ENCODE assay signal across 8 cellular contexts in genomic region chr9:14313378-14313940, GRCh38. TPM values are rescaled to one million over a fixed set of nuclear protein-coding genes. Genes with fewer than 3 reads are reported as not detected.
DNase-seq lines count a peak whose midpoint lies in the region; ATAC-seq and TF ChIP-seq lines count a peak whose summit lies in the region.

No MANE protein-coding gene starts in this region.

- H3K27me3 ChIP-seq in A673 (replicated peaks; ENCODE audit: insufficient read depth, low read depth, low read length, poor library complexity): no peaks in the 10 kb centered on the region
- no peaks in the 10 kb centered on the region for H3K27me3 ChIP-seq in HAP-1 (ENCODE audit: low read depth)
- H3K27me3 ChIP-seq in neuronal stem cell (ENCODE audit: control insufficient read depth in 3 of 3, insufficient read depth in 3 of 3, low read depth in 1 of 3, low read length in 3 of 3): peaks cover 12 to 52% (median 50%) of the 10 kb centered on the region in 3 experiments

- H3K4me2 ChIP-seq in neuronal stem cell (ENCODE audit: insufficient read depth, low read length, poor library complexity, severe bottlenecking): peak overlapping the region; percentile 86

- WGBS in neuronal stem cell (ENCODE audit: extremely low coverage in 2 of 2, insufficient read length in 2 of 2, insufficient replicate concordance in 1 of 2), 2 donors: no CpG with 5 or more reads among the region's 33 CpGs

- POLR2A ChIA-PET in A673 (lab: Charles Lee; ENCODE audit: low non-redundant PET): no interaction called here
- POLR2A ChIA-PET in activated CD8-positive, alpha-beta T cell treated with anti-CD3 and anti-CD28 coated beads, Interleukin-2, amount 10 ng/mL, durations not matched to agents 7 days and 5 days (lab: Charles Lee): no interaction called here

- peak overlapping the region; percentile 79 for H2AFZ ChIP-seq in neuronal stem cell (ENCODE audit: low read length)

- H3K14ac ChIP-seq in neuronal stem cell (ENCODE audit: low read length): peak overlapping the region; percentile 17

- intact Hi-C loops in A673 (cut with micrococcal nuclease; ENCODE audit: unreplicated experiment): no loop called here

- BruUV-seq in A673 (replicated peaks; lab: Mats Ljungman, UMichigan): TSS peak; percentile 37

- H4K91ac ChIP-seq in neuronal stem cell (ENCODE audit: low read depth, low read length, poor library complexity): no peak overlapping the region

- H3K9me3 ChIP-seq in A673 (ENCODE audit: low read depth, low read length, poor library complexity, severe bottlenecking) (no peaks in the 10 kb centered on the region), HAP-1 (no peaks in the 10 kb centered on the region), neuronal stem cell (replicated peaks in 1 of 2; ENCODE audit: control insufficient read depth in 2 of 2, insufficient read depth in 1 of 2, low read depth in 1 of 2, low read length in 2 of 2) (no peaks in the 10 kb centered on the region)

- H2BK15ac ChIP-seq in neuronal stem cell (ENCODE audit: low read length): no peak overlapping the region

- H3K4me3 ChIP-seq in A673 (ENCODE audit: low read depth, low read length, poor library complexity, severe bottlenecking) (peak overlapping the region; percentile 79), HAP-1 (peak overlapping the region; percentile 60), neuronal stem cell (ENCODE audit: low read length in 2 of 2) (peak overlapping the region in 1 of 2 donors; percentile 54)

- peak overlapping the region; percentile 41 for H3K27ac Mint-ChIP-seq in activated CD8-positive, alpha-beta T cell treated with anti-CD3 and anti-CD28 coated beads, Interleukin-2, amount 10 ng/mL, durations not matched to agents 7 days and 5 days

- no peaks in the 10 kb centered on the region for H3K36me3 ChIP-seq in A673 (ENCODE audit: insufficient read depth, low read length, poor library complexity, severe bottlenecking)
- H3K36me3 ChIP-seq in HAP-1 (replicated peaks): no peaks in the 10 kb centered on the region
- no peaks in the 10 kb centered on the region for H3K36me3 ChIP-seq in neuronal stem cell (replicated peaks in 1 of 2; ENCODE audit: control insufficient read depth in 2 of 2, insufficient read depth in 2 of 2, low read length in 2 of 2)

- H3K27me3 Mint-ChIP-seq in activated CD8-positive, alpha-beta T cell treated with anti-CD3 and anti-CD28 coated beads, Interleukin-2, amount 10 ng/mL, durations not matched to agents 7 days and 5 days (ENCODE audit: low read depth): peaks cover 52% of the 10 kb centered on the region

- no peaks in the 10 kb centered on the region for H3K79me1 ChIP-seq in neuronal stem cell (ENCODE audit: low read depth, low read length)

- peaks cover 16% of the 10 kb centered on the region for H3K4me1 Mint-ChIP-seq in activated CD8-positive, alpha-beta T cell treated with anti-CD3 and anti-CD28 coated beads, Interleukin-2, amount 10 ng/mL, durations not matched to agents 7 days and 5 days (ENCODE audit: low read depth)

- no peak overlapping the region for H2AK5ac ChIP-seq in neuronal stem cell (ENCODE audit: low read depth, low read length)

- no peaks in the 10 kb centered on the region for H3K9me3 Mint-ChIP-seq in activated CD8-positive, alpha-beta T cell treated with anti-CD3 and anti-CD28 coated beads, Interleukin-2, amount 10 ng/mL, durations not matched to agents 7 days and 5 days (ENCODE audit: insufficient read depth)

- peaks cover 9% of the 10 kb centered on the region for H3K36me3 Mint-ChIP-seq in activated CD8-positive, alpha-beta T cell treated with anti-CD3 and anti-CD28 coated beads, Interleukin-2, amount 10 ng/mL, durations not matched to agents 7 days and 5 days (ENCODE audit: low read depth)

- H3K18ac ChIP-seq in neuronal stem cell (ENCODE audit: low read length): no peak overlapping the region

- H2BK5ac ChIP-seq in neuronal stem cell (ENCODE audit: low read length): no peak overlapping the region

- H2BK120ac ChIP-seq in neuronal stem cell (ENCODE audit: low read depth, low read length): no peak overlapping the region

- peaks cover 29% of the 10 kb centered on the region for H3K4me1 ChIP-seq in A673 (ENCODE audit: insufficient read depth, low read length, poor library complexity, severe bottlenecking)
- peaks cover 44% of the 10 kb centered on the region for H3K4me1 ChIP-seq in HAP-1
- peaks cover 2 to 18% of the 10 kb centered on the region in 2 donors for H3K4me1 ChIP-seq in neuronal stem cell (ENCODE audit: control insufficient read depth in 2 of 2, insufficient read depth in 1 of 2, low read depth in 1 of 2, low read length in 2 of 2)

- no peak for ATAC-seq in activated CD8-positive, alpha-beta T cell treated with anti-CD3 and anti-CD28 coated beads, Interleukin-2, amount 10 ng/mL, durations not matched to agents 7 days and 5 days
- ATAC-seq in GM19455 (IDR thresholded peaks at IDR 0.05; ENCODE audit: unreplicated experiment) (no peak), omental fat pad (ENCODE audit: low FRiP score) (no peak)

- in situ Hi-C loops in HAP-1 (cut with MboI; ENCODE audit: low sequenced_read_pairs): loop anchor here (25.0 kb wide), 1 partner anchor 176 kb away; no protein-coding TSS in a partner anchor

- no peak for DNase-seq in A673 (ENCODE audit: low spot score)
- DNase-seq in HAP-1 (ENCODE audit: low spot score in 2 of 2): peak in 1 of 2 experiments; percentile 48
- no peak for DNase-seq in activated CD8-positive, alpha-beta T cell treated with anti-CD3 and anti-CD28 coated beads, Interleukin-2, amount 10 ng/mL, durations not matched to agents 7 days and 5 days
- peak; percentile 63 for DNase-seq in fibroblast of peridontal ligament (ENCODE audit: extremely low read depth)
- no peak for DNase-seq in neuronal stem cell (ENCODE audit: low spot score)
- DNase-seq in omental fat pad (ENCODE audit: low spot score): no peak
- no peak for DNase-seq in activated CD4-positive, CD25-positive, alpha-beta regulatory T cell (lab: John Stamatoyannopoulos, UW)

- no peak overlapping the region for H3K9ac ChIP-seq in neuronal stem cell (ENCODE audit: low read depth, low read length, poor library complexity)

- no peak overlapping the region for H3K23ac ChIP-seq in neuronal stem cell (ENCODE audit: low read depth, low read length, poor library complexity)

- no peak overlapping the region for H2BK12ac ChIP-seq in neuronal stem cell (ENCODE audit: low read length)

- H3K4me3 Mint-ChIP-seq in activated CD8-positive, alpha-beta T cell treated with anti-CD3 and anti-CD28 coated beads, Interleukin-2, amount 10 ng/mL, durations not matched to agents 7 days and 5 days: peak overlapping the region; percentile 68

- H3K4ac ChIP-seq in neuronal stem cell (ENCODE audit: low read length): no peak overlapping the region

- H4K8ac ChIP-seq in neuronal stem cell (ENCODE audit: low read depth, low read length): no peak overlapping the region

- no peak for TF ChIP-seq CTCF in A673 (conservative IDR thresholded peaks at IDR 0.05; ENCODE audit: low read depth, low read length)
- TF ChIP-seq CTCF in omental fat pad (IDR thresholded peaks at IDR 0.05): no peak

- CTCF ChIA-PET in A673 (lab: Charles Lee): no interaction called here
- CTCF ChIA-PET in activated CD8-positive, alpha-beta T cell treated with anti-CD3 and anti-CD28 coated beads, Interleukin-2, amount 10 ng/mL, durations not matched to agents 7 days and 5 days (lab: Charles Lee): no interaction called here

- H3K27ac ChIP-seq in A673 (ENCODE audit: low read depth, low read length, poor library complexity, severe bottlenecking): peak overlapping the region; percentile 74
- H3K27ac ChIP-seq in neuronal stem cell (replicated peaks; ENCODE audit: low read length): no peak overlapping the region

RNA-seq across cellular contexts. Expression of gene NFIB, which starts 0.5 kb away (rescaled TPM):
- total RNA-seq in A673 (2021) (41.2 and 42.9 TPM in 2 replicates), omental fat pad (100 to 1,000 TPM in 3 of 4 donors, 10 to 100 TPM in 1; 55.1 to 265 (median 106) TPM)
- total RNA-seq in activated CD8-positive, alpha-beta T cell treated with anti-CD3 and anti-CD28 coated beads, Interleukin-2, amount 10 ng/mL, durations not matched to agents 7 days and 5 days: not detected
- polyA plus RNA-seq in neuronal stem cell (2013, experiment 1 of 2): 0.08 TPM
- polyA plus RNA-seq in neuronal stem cell (2013, experiment 2 of 2): 0.10 TPM

Comparison
In these comparisons a context has a peak if more than half of its experiments do, and no peak if none do; other contexts are left out.
1. RNA of gene NFIB, which starts 0.5 kb away (total RNA-seq): 55.1 to 265 TPM in omental fat pad and 41.2 to 42.9 TPM in A673; not detected in activated CD8-positive, alpha-beta T cell treated with anti-CD3 and anti-CD28 coated beads, Interleukin-2, amount 10 ng/mL, durations not matched to agents 7 days and 5 days; every median in the first group is over 10 times any median in the second.